In the genomic region with DNA sequence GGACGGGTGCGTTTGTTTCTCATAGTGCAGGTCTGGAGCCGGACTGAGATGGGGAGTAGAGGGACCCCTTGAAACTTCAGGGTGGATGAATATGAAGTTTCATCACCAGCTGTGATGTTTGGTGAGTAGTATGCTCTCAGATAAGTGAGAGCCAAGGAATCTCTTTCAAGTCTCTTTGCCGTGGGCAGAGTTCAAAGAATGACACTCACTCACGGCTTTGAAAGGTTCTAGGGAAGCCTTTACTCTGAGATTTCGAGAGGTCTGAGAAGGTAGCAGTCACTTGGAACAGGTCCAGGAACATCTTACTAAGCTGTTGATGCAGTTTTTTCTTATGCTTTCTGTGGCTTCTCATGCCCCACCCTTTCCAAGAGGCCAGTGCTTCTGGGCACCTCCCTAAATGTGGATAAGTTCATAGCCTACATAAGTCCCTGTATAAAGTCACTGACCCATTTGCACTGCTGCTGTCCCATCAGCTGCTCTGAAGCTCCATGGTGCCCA, we compare ENCODE assay signal across 18 cellular contexts. TPM values are rescaled to one million over a fixed set of nuclear protein-coding genes. Genes with fewer than 3 reads are reported as not detected.
DNase-seq lines count a peak whose midpoint lies in the region; ATAC-seq, FAIRE-seq and TF ChIP-seq lines count a peak whose summit lies in the region.
"Had no signal": no experiment of that assay in that cellular context is flagged by ENCODE, and none has a peak within 500 bp of the region (broad histone marks: within the 10 kb centered on the region; RNA-seq: fewer than 3 reads in every experiment).

A gene (plus strand): TSS at position 448 of the 498 bp plus-strand sequence. CDS start 41 bp downstream, at position 489.

- no peaks in the 10 kb centered on the region for H3K9me3 ChIP-seq in keratinocyte (ENCODE audit: control insufficient read depth, low read depth, low read length)
- H3K9me3 ChIP-seq in upper lobe of right lung: no peaks in the 10 kb centered on the region
- H3K9me3 ChIP-seq: thoracic aorta had no signal

- dilution Hi-C loops in keratinocyte (cut with MboI; ENCODE audit: extremely low pct_ligation_motif_present, low sequenced_read_pairs): no loop called here

- H4K20me1 ChIP-seq in keratinocyte (ENCODE audit: control insufficient read depth, extremely low read depth, insufficient read depth, low read length): no peaks in the 10 kb centered on the region

- H3K9me1 ChIP-seq in keratinocyte (ENCODE audit: control insufficient read depth, extremely low read depth, insufficient read depth, low read length): no peaks in the 10 kb centered on the region

- H3K36me3 ChIP-seq in keratinocyte (ENCODE audit: control insufficient read depth in 2 of 2, extremely low read depth in 1 of 2, insufficient read depth in 2 of 2, low read length in 2 of 2) (no peaks in the 10 kb centered on the region), upper lobe of right lung (no peaks in the 10 kb centered on the region)
- H3K36me3 ChIP-seq: thoracic aorta had no signal

- H3K9me3 Mint-ChIP-seq in activated naive CD8-positive, alpha-beta T cell treated with anti-CD3 and anti-CD28 coated beads, Interleukin-2, amount 50 U/mL, for 24 hours: no peaks in the 10 kb centered on the region

- no peak within 1 kb of the TSS for H3K4me2 ChIP-seq in keratinocyte (ENCODE audit: control insufficient read depth, extremely low read depth, insufficient read depth, low read depth, low read length)
- H3K4me2 ChIP-seq: KMS-11, PC-9 had no signal

- FAIRE-seq in keratinocyte (lab: Jason Lieb, UNC): peak; percentile 20
- FAIRE-seq: endometrium, kidney had no signal

- no peak within 1 kb of the TSS for H2AFZ ChIP-seq in keratinocyte (ENCODE audit: control insufficient read depth, low read length)
- H2AFZ ChIP-seq: PC-9 had no signal

- ATAC-seq in activated naive CD8-positive, alpha-beta T cell treated with anti-CD3 and anti-CD28 coated beads, Interleukin-2, amount 50 U/mL, for 24 hours: peak; percentile 92
- ATAC-seq in upper lobe of right lung (peak; percentile 15), HG02610 (IDR thresholded peaks at IDR 0.05; ENCODE audit: unreplicated experiment) (no peak)

- no peaks in the 10 kb centered on the region for H3K79me2 ChIP-seq in keratinocyte (ENCODE audit: control insufficient read depth, insufficient read depth, low read length)

- peaks cover 9% of the 10 kb centered on the region for H3K4me1 Mint-ChIP-seq in activated naive CD8-positive, alpha-beta T cell treated with anti-CD3 and anti-CD28 coated beads, Interleukin-2, amount 50 U/mL, for 24 hours

- H3K4me3 ChIP-seq in keratinocyte (ENCODE audit: control insufficient read depth in 2 of 3, extremely low read depth in 1 of 3, insufficient read depth in 2 of 3, low read depth in 1 of 3, low read length in 3 of 3) (no peak within 1 kb of the TSS), upper lobe of right lung (no peak within 1 kb of the TSS)
- H3K4me3 ChIP-seq: PC-9, skin epidermis, thoracic aorta had no signal

- H3K27ac ChIP-seq in keratinocyte (ENCODE audit: control insufficient read depth, insufficient read depth, low read length): no peak within 1 kb of the TSS
- H3K27ac ChIP-seq in upper lobe of right lung: no peak within 1 kb of the TSS
- H3K27ac ChIP-seq: KMS-11, PC-9, thoracic aorta had no signal

- H3K9ac ChIP-seq in keratinocyte (ENCODE audit: control insufficient read depth, extremely low read depth, insufficient read depth, low read length): no peak within 1 kb of the TSS
- H3K9ac ChIP-seq: KMS-11 had no signal

- H3K27ac Mint-ChIP-seq in activated naive CD8-positive, alpha-beta T cell treated with anti-CD3 and anti-CD28 coated beads, Interleukin-2, amount 50 U/mL, for 24 hours: no peak within 1 kb of the TSS

- H3K4me1 ChIP-seq in keratinocyte (ENCODE audit: control insufficient read depth, extremely low read depth, insufficient read depth, low read length) (peaks cover 8% of the 10 kb centered on the region), upper lobe of right lung (no peaks in the 10 kb centered on the region)

- no peaks in the 10 kb centered on the region for H3K36me3 Mint-ChIP-seq in activated naive CD8-positive, alpha-beta T cell treated with anti-CD3 and anti-CD28 coated beads, Interleukin-2, amount 50 U/mL, for 24 hours (ENCODE audit: low read depth)

- no peak within 1 kb of the TSS for H3K4me3 Mint-ChIP-seq in activated naive CD8-positive, alpha-beta T cell treated with anti-CD3 and anti-CD28 coated beads, Interleukin-2, amount 50 U/mL, for 24 hours

- H3K27me3 ChIP-seq in keratinocyte (ENCODE audit: control insufficient read depth, extremely low read depth, insufficient read depth, low read length) (no peaks in the 10 kb centered on the region), upper lobe of right lung (peaks cover 4% of the 10 kb centered on the region)

- peaks cover 72% of the 10 kb centered on the region for H3K27me3 Mint-ChIP-seq in activated naive CD8-positive, alpha-beta T cell treated with anti-CD3 and anti-CD28 coated beads, Interleukin-2, amount 50 U/mL, for 24 hours

- DNase-seq in stimulated activated CD4-positive, alpha-beta T cell treated with anti-CD3 and anti-CD28 coated beads, Interleukin-15, amount 100 ng/mL, for 24 hours: peak; percentile 42
- no peak for DNase-seq in stimulated activated CD4-positive, alpha-beta T cell treated with anti-CD3 and anti-CD28 coated beads, Interleukin-4, amount 100 ng/mL, for 1 hour
- DNase-seq in activated naive CD8-positive, alpha-beta T cell treated with anti-CD3 and anti-CD28 coated beads, Interleukin-2, amount 50 U/mL, for 24 hours: peak; percentile 4
- DNase-seq in keratinocyte (ENCODE audit: low read depth, low spot score) (peak; percentile 35), upper lobe of right lung (no peak), D341Med (ENCODE audit: low spot score) (no peak), GM19238 (ENCODE audit: insufficient read length, low spot score) (no peak)
- DNase-seq: DMS 273 treated with DMSO at 0.1 percent for 48 hours, kidney, NCI-H1436 treated with DMSO at 0.1 percent for 48 hours, NCI-H526 had no signal

- TF ChIP-seq CTCF in keratinocyte (optimal IDR thresholded peaks at IDR 0.05 in 1 of 3, IDR thresholded peaks at IDR 0.05 in 1 of 3, conservative IDR thresholded peaks at IDR 0.05 in 1 of 3; ENCODE audit: extremely low read depth in 1 of 3, insufficient read depth in 2 of 3, low read length in 3 of 3) (no peak), upper lobe of right lung (IDR thresholded peaks at IDR 0.05) (no peak)

- intact Hi-C loops in upper lobe of right lung (cut with DNase I): no loop called here

RNA-seq across cellular contexts. Expression of the gene that starts here (rescaled TPM):
- polyA plus RNA-seq in keratinocyte: 2.9 to 16.2 TPM (median 7.1 TPM) in 3 replicates
- 17.9 TPM for polyA plus RNA-seq in keratinocyte (2011; ENCODE audit: low read depth)
- polyA plus RNA-seq in keratinocyte (2011; cell fraction: cytosol; rRNA removed): 5.8 and 6.2 TPM in 2 replicates
- polyA plus RNA-seq in keratinocyte (2011; cell fraction: nucleus; rRNA removed): 2.6 and 5.8 TPM in 2 replicates
- 3.2 and 59.5 TPM in 2 replicates for polyA plus RNA-seq in keratinocyte (2012; ENCODE audit: low replicate concordance)
- polyA minus RNA-seq in keratinocyte: 4.1 to 10.4 TPM (median 7.2 TPM) in 3 replicates
- polyA minus RNA-seq in keratinocyte (2011; cell fraction: cytosol; rRNA and poly(A)+ RNA removed): 7.9 TPM
- polyA minus RNA-seq in keratinocyte (2011; cell fraction: nucleus; rRNA and poly(A)+ RNA removed): 4.3 and 4.7 TPM in 2 replicates
- total RNA-seq in upper lobe of right lung: not detected
- total RNA-seq: kidney, osteoblast, PC-9 had no signal

Comparison
In these comparisons a context has a peak if more than half of its experiments do, and no peak if none do; other contexts are left out.
1. DNase-seq: peak in stimulated activated CD4-positive, alpha-beta T cell treated with anti-CD3 and anti-CD28 coated beads, Interleukin-15, amount 100 ng/mL, for 24 hours (single experiment), activated naive CD8-positive, alpha-beta T cell treated with anti-CD3 and anti-CD28 coated beads, Interleukin-2, amount 50 U/mL, for 24 hours (single experiment) and keratinocyte (single experiment); none in stimulated activated CD4-positive, alpha-beta T cell treated with anti-CD3 and anti-CD28 coated beads, Interleukin-4, amount 100 ng/mL, for 1 hour (single experiment), upper lobe of right lung (single experiment), D341Med (single experiment) and GM19238 (single experiment).
2. Peak in ATAC-seq in upper lobe of right lung; RNA of the gene not detected or under 1 TPM.